In the genomic region with DNA sequence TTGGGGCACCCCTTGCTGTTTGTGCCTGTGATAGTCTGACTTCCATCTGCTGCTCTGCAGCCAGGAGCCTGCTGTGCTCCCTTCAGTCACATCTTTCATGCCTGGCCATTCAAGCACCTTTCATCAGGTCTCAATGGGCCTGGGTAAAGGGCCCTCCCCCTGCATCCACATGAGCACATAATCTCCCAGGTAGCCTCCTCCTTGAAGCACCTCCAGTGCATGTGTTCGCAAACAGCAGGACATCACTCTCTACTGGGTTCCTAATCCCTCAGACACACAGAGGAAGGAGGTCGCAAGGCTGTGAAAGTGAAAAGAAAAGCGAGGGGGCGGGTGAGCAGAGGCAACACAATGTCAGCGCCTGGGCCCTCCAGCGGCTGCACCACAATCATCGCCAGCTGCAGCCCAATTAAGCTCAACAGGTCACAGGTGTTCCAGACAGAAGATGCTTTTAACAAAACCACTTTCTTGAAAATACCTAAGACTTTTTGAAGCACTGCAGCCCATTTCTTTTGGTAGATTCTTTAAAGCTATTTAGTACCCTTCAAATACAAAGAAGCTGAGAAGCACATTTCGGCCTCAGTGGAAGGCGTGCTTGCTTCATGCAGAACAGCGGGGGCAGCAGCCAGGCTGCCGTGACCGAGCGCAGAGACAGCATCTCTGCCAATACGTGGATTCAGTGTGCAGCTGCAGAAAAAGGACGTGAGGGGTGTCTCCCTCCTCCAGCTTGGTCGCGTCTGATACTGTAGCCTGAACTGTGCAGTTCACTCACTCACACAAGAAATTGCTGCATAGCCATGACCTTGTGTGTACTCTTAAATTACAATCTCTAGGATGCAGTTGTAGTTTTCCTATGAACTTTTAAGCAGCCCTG, we compare ENCODE assay signal across 10 cellular contexts.
DNase-seq lines count a peak whose midpoint lies in the region; ATAC-seq, FAIRE-seq and TF ChIP-seq lines count a peak whose summit lies in the region.
"Had no signal": no experiment of that assay in that cellular context is flagged by ENCODE, and none has a peak within 500 bp of the region (broad histone marks: within the 10 kb centered on the region; RNA-seq: fewer than 3 reads in every experiment).

No MANE protein-coding gene starts in this region.

- H3K4me1 ChIP-seq in GM12878 (ENCODE audit: control insufficient read depth, insufficient read depth, low read length) (no peaks in the 10 kb centered on the region), skeletal muscle satellite cell (ENCODE audit: control insufficient read depth, insufficient read depth, low read length) (peaks cover 12% of the 10 kb centered on the region)

- 79% methylated on average over 17 of the region's 17 CpGs for WGBS in GM12878 (ENCODE audit: insufficient coverage, insufficient replicate concordance, low lambda C conversion rate, missing lambda C conversion rate)

- H3K9me3 Mint-ChIP-seq in activated T-helper 2 cell treated with anti-CD3 and anti-CD28 coated beads, Interferon-gamma antibody, Interleukin-2, Interleukin-4, amounts not matched to agents 10 μg/mL and 5 μg/mL and 100 μg/mL, durations not matched to agents 14 hours and 24 hours and 36 hours: no peaks in the 10 kb centered on the region

- in situ Hi-C loops in GM12878 (cut with MboI): no loop called here

- H3K27ac Mint-ChIP-seq in activated T-helper 2 cell treated with anti-CD3 and anti-CD28 coated beads, Interferon-gamma antibody, Interleukin-2, Interleukin-4, amounts not matched to agents 10 μg/mL and 5 μg/mL and 100 μg/mL, durations not matched to agents 14 hours and 24 hours and 36 hours: no peak overlapping the region

- H3K4me2 ChIP-seq in GM12878 (ENCODE audit: control insufficient read depth, insufficient read depth) (no peak overlapping the region; the same call in 1 of the 2 replicates), skeletal muscle satellite cell (ENCODE audit: low read length) (peak overlapping the region; percentile 5)

- H3K27ac ChIP-seq in KOPT-K1 (ENCODE audit: low read depth, low read length, poor library complexity, severe bottlenecking) (peak overlapping the region; percentile 56), GM12878 (ENCODE audit: control insufficient read depth, insufficient read depth) (no peak overlapping the region)

- no peaks in the 10 kb centered on the region for H3K79me2 ChIP-seq in GM12878 (ENCODE audit: control insufficient read depth, insufficient read depth, low read length)

- no peak for FAIRE-seq in GM12878 (lab: Jason Lieb, UNC)

- BruUV-seq in GM12878 (replicated peaks; lab: Mats Ljungman, UMichigan): no TSS peak

- H3K4me3 Mint-ChIP-seq in activated T-helper 2 cell treated with anti-CD3 and anti-CD28 coated beads, Interferon-gamma antibody, Interleukin-2, Interleukin-4, amounts not matched to agents 10 μg/mL and 5 μg/mL and 100 μg/mL, durations not matched to agents 14 hours and 24 hours and 36 hours (ENCODE audit: low read depth): no peak overlapping the region

- intact Hi-C loops in GM12878 (cut with micrococcal nuclease; ENCODE audit: unreplicated experiment): no loop called here
- intact Hi-C loops in activated T-helper 2 cell treated with anti-CD3 and anti-CD28 coated beads, Interferon-gamma antibody, Interleukin-2, Interleukin-4, amounts not matched to agents 10 μg/mL and 5 μg/mL and 100 μg/mL, durations not matched to agents 14 hours and 24 hours and 36 hours (cut with micrococcal nuclease): no loop called here

- H3K36me3 ChIP-seq in KOPT-K1 (ENCODE audit: insufficient read depth, low read length) (no peaks in the 10 kb centered on the region), GM12878 (ENCODE audit: control insufficient read depth in 2 of 2, insufficient read depth in 2 of 2, low read length in 1 of 2) (no peaks in the 10 kb centered on the region), skeletal muscle satellite cell (ENCODE audit: insufficient read depth, low read length) (no peaks in the 10 kb centered on the region)

- H2AFZ ChIP-seq in GM12878 (ENCODE audit: control insufficient read depth, low read depth, low read length): no peak overlapping the region; the same call in 1 of the 2 replicates

- H3K9ac ChIP-seq in GM12878 (ENCODE audit: control insufficient read depth, insufficient read depth, low read length): no peak overlapping the region
- no peak overlapping the region for H3K9ac ChIP-seq in skeletal muscle satellite cell (ENCODE audit: low read depth, low read length)

- TF ChIP-seq EP300 in GM12878 (IDR thresholded peaks at IDR 0.05; ENCODE audit: borderline replicate concordance in 1 of 2, control insufficient read depth in 1 of 2, low read depth in 2 of 2, low read length in 2 of 2): no peak

- H3K9me3 ChIP-seq in KOPT-K1 (ENCODE audit: insufficient read depth, low read length, poor library complexity, severe bottlenecking) (no peaks in the 10 kb centered on the region), GM12878 (replicated peaks; ENCODE audit: control insufficient read depth, insufficient read depth, low read length) (no peaks in the 10 kb centered on the region), skeletal muscle satellite cell (replicated peaks; ENCODE audit: low read length) (no peaks in the 10 kb centered on the region)

- H3K4me3 ChIP-seq in GM12878: no peak overlapping the region
- no peak overlapping the region for H3K4me3 ChIP-seq in skeletal muscle satellite cell (ENCODE audit: low read length)

- TF ChIP-seq CTCF in GM12878 (IDR thresholded peaks at IDR 0.05 in 2 of 3, conservative IDR thresholded peaks at IDR 0.05 in 1 of 3; ENCODE audit: control insufficient read depth in 2 of 3, extremely low read depth in 1 of 3, insufficient read depth in 1 of 3, low read depth in 3 of 3, low read length in 3 of 3): no peak

- CTCF ChIA-PET in GM12878 (lab: Yijun Ruan, JAX): interaction anchor here (0.5 to 1.6 kb wide), 2 partner anchors 24 to 405 kb away, joined by 3 to 4 read pairs; no protein-coding TSS in a partner anchor

- SMC1A ChIA-PET in GM12878 (lab: Charles Lee; ENCODE audit: uncharacterized antibody, unreplicated experiment): no interaction called here

- no peaks in the 10 kb centered on the region for H3K27me3 Mint-ChIP-seq in activated T-helper 2 cell treated with anti-CD3 and anti-CD28 coated beads, Interferon-gamma antibody, Interleukin-2, Interleukin-4, amounts not matched to agents 10 μg/mL and 5 μg/mL and 100 μg/mL, durations not matched to agents 14 hours and 24 hours and 36 hours (ENCODE audit: low read depth)

- H3K27me3 ChIP-seq in GM12878 (replicated peaks in 1 of 2; ENCODE audit: control insufficient read depth in 2 of 2, insufficient read depth in 2 of 2, low read length in 1 of 2) (no peaks in the 10 kb centered on the region), skeletal muscle satellite cell (ENCODE audit: control insufficient read depth, insufficient read depth, low read length) (no peaks in the 10 kb centered on the region)

- no peak for TF ChIP-seq POLR2A in GM12878 (IDR thresholded peaks at IDR 0.05; ENCODE audit: low read depth, low read length)

- H3K36me3 Mint-ChIP-seq in activated T-helper 2 cell treated with anti-CD3 and anti-CD28 coated beads, Interferon-gamma antibody, Interleukin-2, Interleukin-4, amounts not matched to agents 10 μg/mL and 5 μg/mL and 100 μg/mL, durations not matched to agents 14 hours and 24 hours and 36 hours (ENCODE audit: low read depth): no peaks in the 10 kb centered on the region

- POLR2A ChIA-PET in GM12878 (lab: Charles Lee): no interaction called here

- no peaks in the 10 kb centered on the region for H4K20me1 ChIP-seq in GM12878 (ENCODE audit: control insufficient read depth, insufficient read depth)

- peaks cover 1% of the 10 kb centered on the region for H3K4me1 Mint-ChIP-seq in activated T-helper 2 cell treated with anti-CD3 and anti-CD28 coated beads, Interferon-gamma antibody, Interleukin-2, Interleukin-4, amounts not matched to agents 10 μg/mL and 5 μg/mL and 100 μg/mL, durations not matched to agents 14 hours and 24 hours and 36 hours (ENCODE audit: low read depth)

- no peak for ATAC-seq in GM12878
- ATAC-seq: Panc1 had no signal

- RAD21 ChIA-PET in GM12878 (lab: Charles Lee; ENCODE audit: unreplicated experiment): no interaction called here

- peak; percentile 23 for DNase-seq in NCI-H82 (lab: John Stamatoyannopoulos, UW)
- DNase-seq in NCI-H82 treated with DMSO at 0.1 percent for 48 hours (lab: John Stamatoyannopoulos, UW; ENCODE audit: unreplicated experiment): no peak
- DNase-seq in GM12878 (ENCODE audit: low read depth, low spot score): no peak
- DNase-seq in D341Med (ENCODE audit: low spot score): no peak
- DNase-seq in activated T-helper 2 cell treated with anti-CD3 and anti-CD28 coated beads, Interferon-gamma antibody, Interleukin-2, Interleukin-4, amounts not matched to agents 10 μg/mL and 5 μg/mL and 100 μg/mL, durations not matched to agents 14 hours and 24 hours and 36 hours (ENCODE audit: low spot score): no peak
- no peak for DNase-seq in GM03348 (ENCODE audit: low spot score)
- DNase-seq: stimulated activated CD4-positive, alpha-beta T cell treated with anti-CD3 and anti-CD28 coated beads, Interleukin-4, amount 100 ng/mL, for 24 hours had no signal

- no peak for TF ChIP-seq RAD21 in GM12878 (IDR thresholded peaks at IDR 0.05; ENCODE audit: insufficient read depth, low read depth, low read length)

TF ChIP-seq in GM12878, 131 proteins besides CTCF, POLR2A, EP300 and RAD21 (continues in another document):
- TF ChIP-seq, protein P1, sequence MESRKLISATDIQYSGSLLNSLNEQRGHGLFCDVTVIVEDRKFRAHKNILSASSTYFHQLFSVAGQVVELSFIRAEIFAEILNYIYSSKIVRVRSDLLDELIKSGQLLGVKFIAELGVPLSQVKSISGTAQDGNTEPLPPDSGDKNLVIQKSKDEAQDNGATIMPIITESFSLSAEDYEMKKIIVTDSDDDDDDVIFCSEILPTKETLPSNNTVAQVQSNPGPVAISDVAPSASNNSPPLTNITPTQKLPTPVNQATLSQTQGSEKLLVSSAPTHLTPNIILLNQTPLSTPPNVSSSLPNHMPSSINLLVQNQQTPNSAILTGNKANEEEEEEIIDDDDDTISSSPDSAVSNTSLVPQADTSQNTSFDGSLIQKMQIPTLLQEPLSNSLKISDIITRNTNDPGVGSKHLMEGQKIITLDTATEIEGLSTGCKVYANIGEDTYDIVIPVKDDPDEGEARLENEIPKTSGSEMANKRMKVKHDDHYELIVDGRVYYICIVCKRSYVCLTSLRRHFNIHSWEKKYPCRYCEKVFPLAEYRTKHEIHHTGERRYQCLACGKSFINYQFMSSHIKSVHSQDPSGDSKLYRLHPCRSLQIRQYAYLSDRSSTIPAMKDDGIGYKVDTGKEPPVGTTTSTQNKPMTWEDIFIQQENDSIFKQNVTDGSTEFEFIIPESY (IDR thresholded peaks at IDR 0.05): peak; percentile 84; the same call in 1 of the 2 replicates
